8 cellular contexts compared by ENCODE assay signal in genomic region chr11:207213-208176, GRCh38. TPM values are rescaled to one million over a fixed set of nuclear protein-coding genes. Genes with fewer than 3 reads are reported as not detected.
DNase-seq lines count a peak whose midpoint lies in the region; ATAC-seq and TF ChIP-seq lines count a peak whose summit lies in the region.

TSS of gene BET1L (minus strand) at chr11:207399. CDS start at chr11:207321, 78 bp downstream.
TSS of gene RIC8A (plus strand) at chr11:207708. CDS start at chr11:208855, 1,147 bp downstream.

- H3K4me3 ChIP-seq in KMS-11 (IDR thresholded peaks at IDR 0.05; ENCODE audit: insufficient read depth, low read depth, low read length) = no peak within 1 kb of the TSS
- peak within 1 kb of the TSS; percentile 88 to 99 (median 98) for H3K4me3 ChIP-seq in Peyer's patch
- peak within 1 kb of the TSS; percentile 85 to 93 for H3K4me3 ChIP-seq in muscle layer of duodenum (ENCODE audit: low read depth in 1 of 2, low read length in 2 of 2)

- H3K79me2 ChIP-seq in KMS-11 (ENCODE audit: insufficient read depth, low read depth) = peaks cover 40% of the 10 kb centered on the region

- no peaks in the 10 kb centered on the region for H4K20me1 ChIP-seq in KMS-11 (ENCODE audit: insufficient read depth)

- H3K36me3 ChIP-seq in KMS-11 (ENCODE audit: insufficient read depth) (no peaks in the 10 kb centered on the region; the same call in 1 of the 2 replicates), Peyer's patch (peaks cover 0 to 56% (median 0%) of the 10 kb centered on the region in 3 donors), muscle layer of duodenum (ENCODE audit: control insufficient read depth in 1 of 2, insufficient read depth in 2 of 2, low read length in 2 of 2) (peaks cover 53 to 66% of the 10 kb centered on the region in 2 donors)

- no peaks in the 10 kb centered on the region for H3K9me3 ChIP-seq in Peyer's patch
- H3K9me3 ChIP-seq in muscle layer of duodenum (ENCODE audit: control insufficient read depth in 1 of 2, low read length in 2 of 2) = no peaks in the 10 kb centered on the region

- TF ChIP-seq CTCF in KMS-11 (conservative IDR thresholded peaks at IDR 0.05; ENCODE audit: low read depth, low read length) = no peak
- TF ChIP-seq CTCF in Peyer's patch (IDR thresholded peaks at IDR 0.05) = peak in 1 of 6 experiments; percentile 8

- ATAC-seq in GM21737 (IDR thresholded peaks at IDR 0.05; ENCODE audit: unreplicated experiment) (peak; percentile 76), esophagus mucosa (peak; percentile 89)

- peak within 1 kb of the TSS; percentile 98 for H3K4me2 ChIP-seq in KMS-11

- H3K9ac ChIP-seq in KMS-11 = peak within 1 kb of the TSS; percentile 77

- peak; percentile 85 to 96 for TF ChIP-seq POLR2A in Peyer's patch (IDR thresholded peaks at IDR 0.05)

- peaks cover 18% of the 10 kb centered on the region for H3K4me1 ChIP-seq in KMS-11 (ENCODE audit: low read depth, poor library complexity, severe bottlenecking)
- H3K4me1 ChIP-seq in Peyer's patch = peaks cover 3 to 38% (median 17%) of the 10 kb centered on the region in 4 donors
- peaks cover 19 to 44% of the 10 kb centered on the region in 2 donors for H3K4me1 ChIP-seq in muscle layer of duodenum (ENCODE audit: control insufficient read depth in 1 of 2, insufficient read depth in 2 of 2, low read length in 2 of 2)

- H3K27me3 ChIP-seq in KMS-11 (ENCODE audit: insufficient read depth, low read depth) (no peaks in the 10 kb centered on the region), Peyer's patch (no peaks in the 10 kb centered on the region), muscle layer of duodenum (ENCODE audit: low read depth, low read length) (no peaks in the 10 kb centered on the region)

- DNase-seq in DMS53 treated with DMSO at 0.1 percent for 48 hours (lab: John Stamatoyannopoulos, UW; ENCODE audit: unreplicated experiment) = peak; percentile 93
- peak; percentile 96 to 99 (median 99) for DNase-seq in Peyer's patch
- peak; percentile 99 for DNase-seq in activated T-cell treated with anti-CD3 and anti-CD28 coated beads, Interleukin-2, amount 50 U/mL, for 48 hours
- peak; percentile 96 to 98 for DNase-seq in stimulated activated CD8-positive, alpha-beta memory T cell treated with anti-CD3 and anti-CD28 coated beads, Interleukin-7, amount 100 ng/mL, for 4 hours (ENCODE audit: low read depth in 2 of 2)

- peak within 1 kb of the TSS; percentile 48 for H2AFZ ChIP-seq in KMS-11 (ENCODE audit: low read depth)

- peak within 1 kb of the TSS; percentile 93 for H3K27ac ChIP-seq in KMS-11
- H3K27ac ChIP-seq in Peyer's patch = peak within 1 kb of the TSS; percentile 98 to 100 (median 99)
- peak within 1 kb of the TSS; percentile 99 for H3K27ac ChIP-seq in muscle layer of duodenum (ENCODE audit: low read length)

RNA-seq across cellular contexts. Expression of gene BET1L, which starts in this region (rescaled TPM):
- 10 to 100 TPM; 20.6 to 69.7 (median 40.1) TPM for total RNA-seq in Peyer's patch
- total RNA-seq in esophagus mucosa = 20.5 TPM

RNA-seq across cellular contexts. Expression of gene RIC8A, which starts in this region (rescaled TPM):
- 100 to 1,000 TPM in 1 of 4 donors, 10 to 100 TPM in 3; 65.0 to 108 (median 86.8) TPM for total RNA-seq in Peyer's patch
- 60.3 TPM for total RNA-seq in esophagus mucosa
